ENCODE assay signal across 8 cellular contexts in genomic region chr14:37985826-37986470, GRCh38.
DNase-seq lines count a peak whose midpoint lies in the region; ATAC-seq lines count a peak whose summit lies in the region.

No MANE protein-coding gene starts in this region.

- H3K27ac Mint-ChIP-seq in activated naive CD4-positive, alpha-beta T cell treated with anti-CD3 and anti-CD28 coated beads for 36 hours, result no peak overlapping the region

- peaks cover 6% of the 10 kb centered on the region for H3K9me3 Mint-ChIP-seq in activated naive CD4-positive, alpha-beta T cell treated with anti-CD3 and anti-CD28 coated beads for 36 hours

- intact Hi-C loops in activated naive CD4-positive, alpha-beta T cell treated with anti-CD3 and anti-CD28 coated beads for 36 hours (cut with micrococcal nuclease), result loop anchor here (1.0 to 5.0 kb wide), 5 partner anchors 166 to 1029 kb away; partner anchors contain the start of gene CLEC14A

- peaks cover 7% of the 10 kb centered on the region for H3K4me1 Mint-ChIP-seq in activated naive CD4-positive, alpha-beta T cell treated with anti-CD3 and anti-CD28 coated beads for 36 hours (ENCODE audit: low read depth)

- peak; percentile 1 for DNase-seq in DMS153 (lab: John Stamatoyannopoulos, UW)
- DNase-seq in RKO (ENCODE audit: low spot score), result peak; percentile 47
- peak; percentile 74 for DNase-seq in activated naive CD4-positive, alpha-beta T cell treated with anti-CD3 and anti-CD28 coated beads for 36 hours
- peak; percentile 46 for DNase-seq in iPS DF 4.7 (ENCODE audit: extremely low read depth, low spot score)
- peak; percentile 13 to 21 (median 15) for DNase-seq in stimulated activated CD4-positive, alpha-beta T cell treated with anti-CD3 and anti-CD28 coated beads, Interleukin-1b, Interleukin-23, amount 100 ng/mL, for 24 hours (ENCODE audit: low read depth in 4 of 4, low spot score in 1 of 4)

- H3K4me3 Mint-ChIP-seq in activated naive CD4-positive, alpha-beta T cell treated with anti-CD3 and anti-CD28 coated beads for 36 hours, result no peak overlapping the region

- H3K27me3 Mint-ChIP-seq in activated naive CD4-positive, alpha-beta T cell treated with anti-CD3 and anti-CD28 coated beads for 36 hours (ENCODE audit: low read depth), result no peaks in the 10 kb centered on the region

- ATAC-seq in HG02678 (IDR thresholded peaks at IDR 0.05; ENCODE audit: unreplicated experiment) (peak; percentile 56), HG02840 (IDR thresholded peaks at IDR 0.05; ENCODE audit: low FRiP score, unreplicated experiment) (no peak), GM21717 (IDR thresholded peaks at IDR 0.05; ENCODE audit: unreplicated experiment) (no peak)

- CTCF ChIA-PET in activated naive CD4-positive, alpha-beta T cell treated with anti-CD3 and anti-CD28 coated beads for 36 hours (lab: Charles Lee), result interaction anchor here (0.5 to 1.7 kb wide), 20 partner anchors 12 to 1475 kb away, joined by 3 to 10 read pairs (median 3); no protein-coding TSS in a partner anchor

- H3K36me3 Mint-ChIP-seq in activated naive CD4-positive, alpha-beta T cell treated with anti-CD3 and anti-CD28 coated beads for 36 hours (ENCODE audit: low read depth), result no peaks in the 10 kb centered on the region

Comparison
In these comparisons a context has a peak if more than half of its experiments do, and no peak if none do; other contexts are left out.
1. DNase-seq: peak in every context shown above with its lines; median percentile 74 in activated naive CD4-positive, alpha-beta T cell treated with anti-CD3 and anti-CD28 coated beads for 36 hours; 47 in RKO; 46 in iPS DF 4.7; 15 in stimulated activated CD4-positive, alpha-beta T cell treated with anti-CD3 and anti-CD28 coated beads, Interleukin-1b, Interleukin-23, amount 100 ng/mL, for 24 hours; 1 in DMS153.